In the genomic region with DNA sequence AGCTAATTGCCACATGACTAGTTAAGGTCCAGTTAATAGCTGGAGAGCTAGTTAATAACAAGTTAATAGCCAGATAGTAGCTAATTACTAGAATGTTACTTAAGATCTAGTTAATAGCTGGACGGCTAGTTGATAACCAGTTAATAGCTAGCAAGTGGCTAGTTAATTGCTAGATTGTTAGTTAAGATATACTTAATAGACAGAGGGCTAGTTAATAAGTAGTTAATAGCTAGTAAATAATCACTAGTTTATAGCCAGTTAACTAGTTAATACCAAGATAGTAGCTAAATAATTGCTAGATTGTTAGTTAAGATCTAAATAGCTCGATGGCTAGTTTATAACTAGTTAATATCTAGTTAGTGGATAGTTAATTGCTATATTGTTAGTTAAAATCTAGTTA, we compare ENCODE assay signal across 1 cellular context.
TF ChIP-seq lines count a peak whose summit lies in the region.

No MANE protein-coding gene starts in this region.

TF ChIP-seq in A549, 52 proteins besides CTCF, POLR2A, EP300 and RAD21 (continued from another document):
- TF ChIP-seq HES2 (IDR thresholded peaks at IDR 0.05) (no peak), ZC3H11A (IDR thresholded peaks at IDR 0.05) (no peak), HOXB13 (CRISPR knock-in tag; IDR thresholded peaks at IDR 0.05; ENCODE audit: low read depth) (no peak), HMGXB4 (CRISPR knock-in tag; IDR thresholded peaks at IDR 0.05; ENCODE audit: borderline replicate concordance) (no peak), SMC3 (IDR thresholded peaks at IDR 0.05) (no peak), ATOH8 (CRISPR knock-in tag; IDR thresholded peaks at IDR 0.05; ENCODE audit: low read depth) (no peak), JUN (IDR thresholded peaks at IDR 0.05) (no peak), FOXS1 (CRISPR knock-in tag; IDR thresholded peaks at IDR 0.05) (no peak), CEBPB (IDR thresholded peaks at IDR 0.05) (no peak)
